In genomic region chr12:11654338-11654737, GRCh38 we compare ENCODE assay signal across 17 cellular contexts. TPM values are rescaled to one million over a fixed set of nuclear protein-coding genes. Genes with fewer than 3 reads are reported as not detected.
DNase-seq lines count a peak whose midpoint lies in the region; FAIRE-seq and TF ChIP-seq lines count a peak whose summit lies in the region.
"Had no signal": no experiment of that assay in that cellular context is flagged by ENCODE, and none has a peak within 500 bp of the region (broad histone marks: within the 10 kb centered on the region; RNA-seq: fewer than 3 reads in every experiment).

No MANE protein-coding gene starts in this region.

- TF ChIP-seq POLR2A in GM12891 (IDR thresholded peaks at IDR 0.05; ENCODE audit: low read depth, low read length): peak; percentile 54; the same call in 1 of the 2 replicates

- H3K4me3 Mint-ChIP-seq in CD4-positive, alpha-beta memory T cell: peak overlapping the region in 3 of 8 donors; percentile 9 to 50 (median 49)
- H3K4me3 Mint-ChIP-seq in chondrocyte (ENCODE audit: unreplicated experiment) (no peak overlapping the region), progenitor cell of endocrine pancreas (ENCODE audit: low read depth) (no peak overlapping the region)
- H3K4me3 Mint-ChIP-seq: endodermal cell, HFFc6 had no signal

- H3K27me3 ChIP-seq in CD4-positive, alpha-beta memory T cell (ENCODE audit: insufficient read depth, low read length): no peaks in the 10 kb centered on the region
- H3K27me3 ChIP-seq: upper lobe of right lung had no signal

- H3K36me3 Mint-ChIP-seq in CD4-positive, alpha-beta memory T cell: peaks cover 0 to 17% of the 10 kb centered on the region in 2 donors
- H3K36me3 Mint-ChIP-seq in chondrocyte (ENCODE audit: low read depth) (no peaks in the 10 kb centered on the region), progenitor cell of endocrine pancreas (ENCODE audit: insufficient read depth) (peaks cover 1% of the 10 kb centered on the region)

- H3K36me3 ChIP-seq in CD4-positive, alpha-beta memory T cell (ENCODE audit: insufficient read depth, low read length): no peaks in the 10 kb centered on the region
- H3K36me3 ChIP-seq: upper lobe of right lung had no signal

- CTCF ChIA-PET in CD4-positive, alpha-beta memory T cell (lab: Charles Lee; ENCODE audit: partially characterized antibody): interaction anchor here (1.5 kb wide), 2 partner anchors 158 to 379 kb away, joined by 3 read pairs; no protein-coding TSS in a partner anchor

- TF ChIP-seq CTCF in chondrocyte (IDR thresholded peaks at IDR 0.05): no peak
- TF ChIP-seq CTCF in progenitor cell of endocrine pancreas (IDR thresholded peaks at IDR 0.05; ENCODE audit: unreplicated experiment): no peak

- no peak overlapping the region for H3K4me3 ChIP-seq in CD4-positive, alpha-beta memory T cell (ENCODE audit: low read length in 2 of 2)
- H3K4me3 ChIP-seq: upper lobe of right lung had no signal

- H3K4me1 ChIP-seq in CD4-positive, alpha-beta memory T cell (ENCODE audit: insufficient read depth, low read length): peaks cover 80% of the 10 kb centered on the region

- no peak for DNase-seq in CD4-positive, alpha-beta memory T cell
- no peak for DNase-seq in GM12891 (ENCODE audit: insufficient read length, low spot score)
- DNase-seq in chondrocyte (ENCODE audit: low spot score): no peak
- no peak for DNase-seq in progenitor cell of endocrine pancreas (ENCODE audit: low spot score, unreplicated experiment)
- DNase-seq in NCI-H128 (lab: John Stamatoyannopoulos, UW; ENCODE audit: unreplicated experiment): no peak
- no peak for DNase-seq in activated T-cell treated with anti-CD3 and anti-CD28 coated beads, Interleukin-2, amount 50 U/mL, for 48 hours
- no peak for DNase-seq in SHP77 (lab: John Stamatoyannopoulos, UW)
- DNase-seq in NCI-H69 (lab: John Stamatoyannopoulos, UW): no peak
- DNase-seq: C1 segment of cervical spinal cord, endodermal cell, foreskin melanocyte, HFFc6, NCI-H1930, NCI-H524 treated with DMSO at 0.1 percent for 48 hours, upper lobe of right lung had no signal

- peaks cover 54 to 94% (median 68%) of the 10 kb centered on the region in 4 donors for H3K4me1 Mint-ChIP-seq in CD4-positive, alpha-beta memory T cell
- H3K4me1 Mint-ChIP-seq in chondrocyte (ENCODE audit: low read depth) (peaks cover 66% of the 10 kb centered on the region), progenitor cell of endocrine pancreas (ENCODE audit: low read depth) (peaks cover 35% of the 10 kb centered on the region)

- H3K27ac Mint-ChIP-seq in CD4-positive, alpha-beta memory T cell: peak overlapping the region in 5 of 7 donors; percentile 27 to 85 (median 72)
- peak overlapping the region; percentile 18 for H3K27ac Mint-ChIP-seq in chondrocyte (ENCODE audit: unreplicated experiment)
- H3K27ac Mint-ChIP-seq in progenitor cell of endocrine pancreas: peak overlapping the region; percentile 61
- H3K27ac Mint-ChIP-seq: endodermal cell, HFFc6 had no signal

- H3K27ac ChIP-seq in CD4-positive, alpha-beta memory T cell (ENCODE audit: low read depth, low read length): no peak overlapping the region
- H3K27ac ChIP-seq: KMS-11, RWPE1 had no signal

- no peaks in the 10 kb centered on the region for H3K27me3 Mint-ChIP-seq in CD4-positive, alpha-beta memory T cell
- H3K27me3 Mint-ChIP-seq in chondrocyte (ENCODE audit: low read depth): no peaks in the 10 kb centered on the region
- no peaks in the 10 kb centered on the region for H3K27me3 Mint-ChIP-seq in progenitor cell of endocrine pancreas

- no peaks in the 10 kb centered on the region for H3K9me3 ChIP-seq in CD4-positive, alpha-beta memory T cell (ENCODE audit: control insufficient read depth in 1 of 2, low read length in 2 of 2)
- H3K9me3 ChIP-seq: upper lobe of right lung had no signal

- intact Hi-C loops in CD4-positive, alpha-beta memory T cell (cut with micrococcal nuclease): loop anchor here (5.0 kb wide), 4 partner anchors 72 to 703 kb away; partner anchors contain the start of gene BORCS5

- FAIRE-seq in GM12891 (lab: Jason Lieb, UNC): peak; percentile 28

- POLR2A ChIA-PET in CD4-positive, alpha-beta memory T cell (lab: Charles Lee; ENCODE audit: partially characterized antibody): interaction anchor here (1.4 to 2.5 kb wide), 2 partner anchors 72 to 355 kb away, joined by 3 to 12 read pairs; no protein-coding TSS in a partner anchor

- H3K9me3 Mint-ChIP-seq in CD4-positive, alpha-beta memory T cell: peaks cover 0 to 3% (median 0%) of the 10 kb centered on the region in 8 donors
- no peaks in the 10 kb centered on the region for H3K9me3 Mint-ChIP-seq in chondrocyte (ENCODE audit: low read depth)
- H3K9me3 Mint-ChIP-seq in progenitor cell of endocrine pancreas (ENCODE audit: low read depth): no peaks in the 10 kb centered on the region
- H3K9me3 Mint-ChIP-seq: endodermal cell, HFFc6 had no signal

TF ChIP-seq in GM12891, 5 proteins besides CTCF, POLR2A, EP300 and RAD21:
- TF ChIP-seq SPI1 (IDR thresholded peaks at IDR 0.05; ENCODE audit: low read depth, low read length) (no peak), POLR2AphosphoS5 (IDR thresholded peaks at IDR 0.05; ENCODE audit: low read depth, low read length) (no peak; the same call in 1 of the 2 replicates), PAX5 (IDR thresholded peaks at IDR 0.05; ENCODE audit: insufficient read depth, low read length, severe bottlenecking) (no peak), POU2F2 (IDR thresholded peaks at IDR 0.05; ENCODE audit: low read depth, low read length) (no peak), TAF1 (IDR thresholded peaks at IDR 0.05; ENCODE audit: low read depth, low read length) (no peak)
TF ChIP-seq in GM12891: peak in this region for 0.

RNA-seq across cellular contexts. Expression of gene ETV6, which starts 4.9 kb away (rescaled TPM):
- 10 to 100 TPM; 41.3 to 43.9 TPM for total RNA-seq in CD4-positive, alpha-beta memory T cell
- 10 to 100 TPM in 1 of 2 donors, 1 to 10 TPM in 1; 3.3 to 10.1 TPM for polyA plus RNA-seq in CD4-positive, alpha-beta memory T cell
- 23.0 TPM for polyA plus RNA-seq in GM12891 (2012; ENCODE audit: low read depth, missing spikeins)
- total RNA-seq in chondrocyte (30.4 to 37.8 TPM (median 33.4 TPM) in 3 replicates), progenitor cell of endocrine pancreas (49.7 and 55.2 TPM in 2 replicates)

Comparison
In these comparisons a context has a peak if more than half of its experiments do, and no peak if none do; other contexts are left out.
1. H3K27ac Mint-ChIP-seq: peak in every context shown above with its lines; median percentile 72 in CD4-positive, alpha-beta memory T cell; 61 in progenitor cell of endocrine pancreas; 18 in chondrocyte.